1 cellular context compared by ENCODE assay signal in the genomic region with DNA sequence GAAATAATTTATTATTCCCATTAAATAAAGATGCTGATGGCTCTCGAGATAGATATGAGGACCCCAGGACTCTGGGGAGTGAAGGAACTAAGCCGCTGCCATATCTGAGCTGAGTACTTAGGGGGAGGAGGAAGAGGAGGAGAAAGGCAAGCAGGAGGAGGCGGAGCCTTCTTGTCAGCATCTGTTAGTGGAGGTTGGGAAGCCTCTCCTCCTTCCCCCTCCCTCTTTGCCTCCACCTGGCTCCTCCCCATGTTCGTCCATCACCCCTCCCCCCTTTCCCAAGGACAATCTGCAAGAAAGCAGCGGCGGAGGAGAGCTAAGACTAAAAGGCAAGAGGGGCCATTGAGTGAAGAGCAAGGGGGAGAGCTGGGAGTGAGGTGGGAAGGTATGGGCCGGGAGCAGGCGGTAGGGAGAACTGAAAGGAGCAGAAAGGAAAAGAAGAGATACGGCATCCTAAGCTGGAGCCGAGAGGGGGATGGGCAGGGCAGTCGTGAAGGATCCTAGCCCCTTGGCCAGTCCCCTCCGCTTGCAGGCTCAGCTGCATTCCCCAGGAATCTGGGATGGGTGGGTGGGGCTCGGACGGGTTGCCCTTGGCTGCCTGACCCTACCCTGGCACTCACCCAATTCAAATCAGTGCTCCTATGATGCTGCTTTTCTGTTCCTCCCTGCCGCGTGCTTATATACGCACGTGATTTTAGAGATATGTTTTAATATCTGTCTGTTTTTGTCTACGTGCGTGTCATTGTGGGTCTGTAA.
TF ChIP-seq lines count a peak whose summit lies in the region.

A gene (plus strand): TSS at position 287 of the 756 bp plus-strand sequence. CDS start 3,411 bp downstream, outside the sequence.

TF ChIP-seq in HepG2, 621 proteins besides CTCF, POLR2A, EP300 and RAD21 (continued from another document):
- TF ChIP-seq, protein P1, sequence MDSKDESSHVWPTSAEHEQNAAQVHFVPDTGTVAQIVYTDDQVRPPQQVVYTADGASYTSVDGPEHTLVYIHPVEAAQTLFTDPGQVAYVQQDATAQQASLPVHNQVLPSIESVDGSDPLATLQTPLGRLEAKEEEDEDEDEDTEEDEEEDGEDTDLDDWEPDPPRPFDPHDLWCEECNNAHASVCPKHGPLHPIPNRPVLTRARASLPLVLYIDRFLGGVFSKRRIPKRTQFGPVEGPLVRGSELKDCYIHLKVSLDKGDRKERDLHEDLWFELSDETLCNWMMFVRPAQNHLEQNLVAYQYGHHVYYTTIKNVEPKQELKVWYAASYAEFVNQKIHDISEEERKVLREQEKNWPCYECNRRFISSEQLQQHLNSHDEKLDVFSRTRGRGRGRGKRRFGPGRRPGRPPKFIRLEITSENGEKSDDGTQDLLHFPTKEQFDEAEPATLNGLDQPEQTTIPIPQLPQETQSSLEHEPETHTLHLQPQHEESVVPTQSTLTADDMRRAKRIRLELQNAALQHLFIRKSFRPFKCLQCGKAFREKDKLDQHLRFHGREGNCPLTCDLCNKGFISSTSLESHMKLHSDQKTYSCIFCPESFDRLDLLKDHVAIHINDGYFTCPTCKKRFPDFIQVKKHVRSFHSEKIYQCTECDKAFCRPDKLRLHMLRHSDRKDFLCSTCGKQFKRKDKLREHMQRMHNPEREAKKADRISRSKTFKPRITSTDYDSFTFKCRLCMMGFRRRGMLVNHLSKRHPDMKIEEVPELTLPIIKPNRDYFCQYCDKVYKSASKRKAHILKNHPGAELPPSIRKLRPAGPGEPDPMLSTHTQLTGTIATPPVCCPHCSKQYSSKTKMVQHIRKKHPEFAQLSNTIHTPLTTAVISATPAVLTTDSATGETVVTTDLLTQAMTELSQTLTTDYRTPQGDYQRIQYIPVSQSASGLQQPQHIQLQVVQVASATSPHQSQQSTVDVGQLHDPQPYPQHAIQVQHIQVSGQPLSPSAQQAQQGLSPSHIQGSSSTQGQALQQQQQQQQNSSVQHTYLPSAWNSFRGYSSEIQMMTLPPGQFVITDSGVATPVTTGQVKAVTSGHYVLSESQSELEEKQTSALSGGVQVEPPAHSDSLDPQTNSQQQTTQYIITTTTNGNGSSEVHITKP (CRISPR knock-in tag; IDR thresholded peaks at IDR 0.05; ENCODE audit: low read depth): no peak
- TF ChIP-seq U2AF1 (optimal IDR thresholded peaks at IDR 0.05; ENCODE audit: low read depth, low read length) (no peak), ZNF264 (CRISPR knock-in tag; IDR thresholded peaks at IDR 0.05) (no peak), ZNF766 (CRISPR knock-in tag; IDR thresholded peaks at IDR 0.05; ENCODE audit: borderline replicate concordance) (no peak), SMAD9 (CRISPR knock-in tag; IDR thresholded peaks at IDR 0.05) (no peak), MAF1 (CRISPR knock-in tag; IDR thresholded peaks at IDR 0.05; ENCODE audit: borderline replicate concordance) (no peak), ZNF589 (CRISPR knock-in tag; conservative IDR thresholded peaks at IDR 0.05) (no peak), KMT2A (CRISPR knock-in tag; IDR thresholded peaks at IDR 0.05) (no peak), MIER3 (CRISPR knock-in tag; IDR thresholded peaks at IDR 0.05; ENCODE audit: borderline replicate concordance) (no peak)
- TF ChIP-seq, protein P2, sequence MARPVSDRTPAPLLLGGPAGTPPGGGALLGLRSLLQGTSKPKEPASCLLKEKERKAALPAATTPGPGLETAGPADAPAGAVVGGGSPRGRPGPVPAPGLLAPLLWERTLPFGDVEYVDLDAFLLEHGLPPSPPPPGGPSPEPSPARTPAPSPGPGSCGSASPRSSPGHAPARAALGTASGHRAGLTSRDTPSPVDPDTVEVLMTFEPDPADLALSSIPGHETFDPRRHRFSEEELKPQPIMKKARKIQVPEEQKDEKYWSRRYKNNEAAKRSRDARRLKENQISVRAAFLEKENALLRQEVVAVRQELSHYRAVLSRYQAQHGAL (CRISPR knock-in tag; IDR thresholded peaks at IDR 0.05; ENCODE audit: not compliant biosample characterization): no peak
- TF ChIP-seq, protein P3, sequence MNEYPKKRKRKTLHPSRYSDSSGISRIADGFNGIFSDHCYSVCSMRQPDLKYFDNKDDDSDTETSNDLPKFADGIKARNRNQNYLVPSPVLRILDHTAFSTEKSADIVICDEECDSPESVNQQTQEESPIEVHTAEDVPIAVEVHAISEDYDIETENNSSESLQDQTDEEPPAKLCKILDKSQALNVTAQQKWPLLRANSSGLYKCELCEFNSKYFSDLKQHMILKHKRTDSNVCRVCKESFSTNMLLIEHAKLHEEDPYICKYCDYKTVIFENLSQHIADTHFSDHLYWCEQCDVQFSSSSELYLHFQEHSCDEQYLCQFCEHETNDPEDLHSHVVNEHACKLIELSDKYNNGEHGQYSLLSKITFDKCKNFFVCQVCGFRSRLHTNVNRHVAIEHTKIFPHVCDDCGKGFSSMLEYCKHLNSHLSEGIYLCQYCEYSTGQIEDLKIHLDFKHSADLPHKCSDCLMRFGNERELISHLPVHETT (CRISPR knock-in tag; conservative IDR thresholded peaks at IDR 0.05): no peak
